In the genomic region with DNA sequence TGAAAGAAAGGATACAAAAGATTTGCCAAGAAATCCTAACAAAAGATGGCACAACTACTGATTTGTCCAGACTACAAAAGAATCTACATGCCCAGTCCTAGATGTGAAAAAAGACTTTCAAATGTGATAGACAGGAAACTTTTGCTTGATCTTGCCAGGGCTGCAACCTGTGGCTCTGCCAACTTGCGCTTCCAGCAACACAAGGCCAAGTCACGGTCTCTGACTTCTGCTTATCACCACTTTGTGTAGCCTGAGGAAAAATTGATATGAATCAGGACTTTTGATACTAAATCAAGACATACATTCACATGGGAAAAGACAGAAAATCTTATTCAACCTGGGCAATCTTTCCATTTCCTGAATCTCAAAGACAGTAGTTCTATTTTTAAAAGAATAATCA, we compare ENCODE assay signal across 18 cellular contexts.
"Had no signal": no experiment of that assay in that cellular context is flagged by ENCODE, and none has a peak within 500 bp of the region (broad histone marks: within the 10 kb centered on the region; RNA-seq: fewer than 3 reads in every experiment).

No MANE protein-coding gene starts in this region.

- H3K4me3 ChIP-seq: colonic mucosa, esophagus muscularis mucosa, gastrocnemius medialis, heart right ventricle, left lung, lower lobe of right lung, mucosa of descending colon had no signal

- H3K9me3 ChIP-seq: colonic mucosa, esophagus muscularis mucosa, gastrocnemius medialis, heart right ventricle, left lung, lower lobe of right lung, mucosa of descending colon had no signal

- H3K4me1 ChIP-seq: colonic mucosa, esophagus muscularis mucosa, gastrocnemius medialis, heart right ventricle, left lung, lower lobe of right lung had no signal

- DNase-seq: colonic mucosa; cortex of kidney; effector CD8-positive, alpha-beta T cell; foreskin melanocyte; gastrocnemius medialis; glutamatergic neuron; head of caudate nucleus; heart right ventricle; hippocampal formation; left cardiac atrium; left lung; left ventricle myocardium superior; lower lobe of right lung; mesenchymal stem cell; mucosa of descending colon; naive B cell; naive thymus-derived CD8-positive, alpha-beta T cell had no signal

- H3K36me3 ChIP-seq: colonic mucosa, esophagus muscularis mucosa, gastrocnemius medialis, heart right ventricle, left lung, lower lobe of right lung had no signal

- H3K27me3 ChIP-seq: colonic mucosa, esophagus muscularis mucosa, gastrocnemius medialis, heart right ventricle, left lung had no signal

- H3K27ac ChIP-seq: colonic mucosa, esophagus muscularis mucosa, gastrocnemius medialis, heart right ventricle, left lung, lower lobe of right lung had no signal

- ATAC-seq: gastrocnemius medialis; heart right ventricle; left cardiac atrium; left lung; left ventricle myocardium superior; lower lobe of right lung; mucosa of descending colon; naive thymus-derived CD8-positive, alpha-beta T cell had no signal
